ENCODE assay signal across 16 cellular contexts in genomic region chr10:86944471-86944870, GRCh38. TPM values are rescaled to one million over a fixed set of nuclear protein-coding genes. Genes with fewer than 3 reads are reported as not detected.
A peak's percentile ranks its signal among the peaks of the same experiment; 100 is the strongest.
DNase-seq lines count a peak whose midpoint lies in the region; ATAC-seq and TF ChIP-seq lines count a peak whose summit lies in the region.
"Had no signal": no experiment of that assay in that cellular context is flagged by ENCODE, and none has a peak within 500 bp of the region (broad histone marks: within the 10 kb centered on the region; RNA-seq: fewer than 3 reads in every experiment).

No MANE protein-coding gene starts in this region.

- H3K27ac Mint-ChIP-seq in endothelial cell (ENCODE audit: unreplicated experiment): no peak overlapping the region
- H3K27ac Mint-ChIP-seq: activated T-helper 2 cell treated with anti-CD3 and anti-CD28 coated beads, Interferon-gamma antibody, Interleukin-2, Interleukin-4, amounts not matched to agents 10 μg/mL and 5 μg/mL and 100 μg/mL, durations not matched to agents 14 hours and 24 hours and 36 hours; brain had no signal

- no peak overlapping the region for H3K9ac ChIP-seq in neuronal stem cell (ENCODE audit: low read depth, low read length, poor library complexity)
- H3K9ac ChIP-seq: BLaER1 treated with 17β-estradiol and CSF1 and Interleukin-3, amounts not matched to agents 10 nM and 100 nM had no signal

- H2AK5ac ChIP-seq in neuronal stem cell (ENCODE audit: low read depth, low read length): peak overlapping the region; percentile 57

- no peak overlapping the region for H3K14ac ChIP-seq in neuronal stem cell (ENCODE audit: low read length)

- no peak overlapping the region for H3K18ac ChIP-seq in neuronal stem cell (ENCODE audit: low read length)

- H2BK12ac ChIP-seq in neuronal stem cell (ENCODE audit: low read length): no peak overlapping the region

- H2BK5ac ChIP-seq in neuronal stem cell (ENCODE audit: low read length): no peak overlapping the region

- H3K4ac ChIP-seq in neuronal stem cell (ENCODE audit: low read length): no peak overlapping the region

- H3K9me3 ChIP-seq in KOPT-K1 (ENCODE audit: insufficient read depth, low read length, poor library complexity, severe bottlenecking) (no peaks in the 10 kb centered on the region), neuronal stem cell (replicated peaks in 1 of 2; ENCODE audit: control insufficient read depth in 2 of 2, insufficient read depth in 1 of 2, low read depth in 1 of 2, low read length in 2 of 2) (no peaks in the 10 kb centered on the region)

- H4K8ac ChIP-seq in neuronal stem cell (ENCODE audit: low read depth, low read length): no peak overlapping the region

- no peak for ATAC-seq in HG03280 (IDR thresholded peaks at IDR 0.05; ENCODE audit: unreplicated experiment)

- peaks cover 0 to 3% of the 10 kb centered on the region in 2 donors for H3K4me1 ChIP-seq in neuronal stem cell (ENCODE audit: control insufficient read depth in 2 of 2, insufficient read depth in 1 of 2, low read depth in 1 of 2, low read length in 2 of 2)
- H3K4me1 ChIP-seq: BLaER1 treated with 17β-estradiol and CSF1 and Interleukin-3, amounts not matched to agents 10 nM and 100 nM had no signal

- H3K4me1 Mint-ChIP-seq in endothelial cell (ENCODE audit: unreplicated experiment): peaks cover 44% of the 10 kb centered on the region

- no peak overlapping the region for H3K23ac ChIP-seq in neuronal stem cell (ENCODE audit: low read depth, low read length, poor library complexity)

- H3K27me3 Mint-ChIP-seq in endothelial cell (ENCODE audit: unreplicated experiment): peaks cover 15% of the 10 kb centered on the region
- H3K27me3 Mint-ChIP-seq: brain had no signal

- H3K36me3 ChIP-seq in KOPT-K1 (ENCODE audit: insufficient read depth, low read length) (no peaks in the 10 kb centered on the region), neuronal stem cell (replicated peaks in 1 of 2; ENCODE audit: control insufficient read depth in 2 of 2, insufficient read depth in 2 of 2, low read length in 2 of 2) (no peaks in the 10 kb centered on the region)
- H3K36me3 ChIP-seq: BLaER1 treated with 17β-estradiol and CSF1 and Interleukin-3, amounts not matched to agents 10 nM and 100 nM had no signal

- H2BK120ac ChIP-seq in neuronal stem cell (ENCODE audit: low read depth, low read length): no peak overlapping the region

- peak overlapping the region; percentile 24 for H3K27ac ChIP-seq in KOPT-K1 (ENCODE audit: low read depth, low read length, poor library complexity, severe bottlenecking)
- H3K27ac ChIP-seq in neuronal stem cell (replicated peaks; ENCODE audit: low read length): no peak overlapping the region
- H3K27ac ChIP-seq: BLaER1 treated with 17β-estradiol and CSF1 and Interleukin-3, amounts not matched to agents 10 nM and 100 nM; SK-N-MC had no signal

- no peak overlapping the region for H2BK15ac ChIP-seq in neuronal stem cell (ENCODE audit: low read length)

- H3K4me3 Mint-ChIP-seq in endothelial cell (ENCODE audit: unreplicated experiment): peak overlapping the region; percentile 73
- H3K4me3 Mint-ChIP-seq: brain had no signal

- H3K4me2 ChIP-seq in neuronal stem cell (ENCODE audit: insufficient read depth, low read length, poor library complexity, severe bottlenecking): no peak overlapping the region
- H3K4me2 ChIP-seq: BLaER1 treated with 17β-estradiol and CSF1 and Interleukin-3, amounts not matched to agents 10 nM and 100 nM had no signal

- no peaks in the 10 kb centered on the region for H3K79me1 ChIP-seq in neuronal stem cell (ENCODE audit: low read depth, low read length)

- peak overlapping the region; percentile 20 for H4K91ac ChIP-seq in neuronal stem cell (ENCODE audit: low read depth, low read length, poor library complexity)

- no peak overlapping the region for H2AFZ ChIP-seq in neuronal stem cell (ENCODE audit: low read length)

- no peaks in the 10 kb centered on the region for H3K27me3 ChIP-seq in neuronal stem cell (ENCODE audit: control insufficient read depth in 3 of 3, insufficient read depth in 3 of 3, low read depth in 1 of 3, low read length in 3 of 3)
- H3K27me3 ChIP-seq: BLaER1 treated with 17β-estradiol and CSF1 and Interleukin-3, amounts not matched to agents 10 nM and 100 nM had no signal

- no peak for TF ChIP-seq CTCF in endothelial cell (IDR thresholded peaks at IDR 0.05; ENCODE audit: unreplicated experiment)

- H3K36me3 Mint-ChIP-seq in endothelial cell (ENCODE audit: low read depth, unreplicated experiment): peaks cover 48% of the 10 kb centered on the region
- H3K36me3 Mint-ChIP-seq: brain had no signal

- no peaks in the 10 kb centered on the region for H3K9me3 Mint-ChIP-seq in endothelial cell (ENCODE audit: unreplicated experiment)
- H3K9me3 Mint-ChIP-seq: activated T-helper 2 cell treated with anti-CD3 and anti-CD28 coated beads, Interferon-gamma antibody, Interleukin-2, Interleukin-4, amounts not matched to agents 10 μg/mL and 5 μg/mL and 100 μg/mL, durations not matched to agents 14 hours and 24 hours and 36 hours had no signal

- DNase-seq in EL (peak; percentile 32), endothelial cell (ENCODE audit: low spot score) (no peak), neuronal stem cell (ENCODE audit: low spot score) (no peak), NCI-H2107 treated with DMSO at 0.1 percent for 48 hours (lab: John Stamatoyannopoulos, UW; ENCODE audit: unreplicated experiment) (no peak), T-helper 1 cell (no peak)
- DNase-seq: DMS153; hippocampal formation; NCI-H1436 treated with DMSO at 0.1 percent for 48 hours; NCI-H446 treated with DMSO at 0.1 percent for 48 hours; stimulated activated CD4-positive, alpha-beta T cell treated with anti-CD3 and anti-CD28 coated beads, Interleukin-1b, Interleukin-23, amount 100 ng/mL, for 48 hours had no signal

- no peak overlapping the region for H3K4me3 ChIP-seq in neuronal stem cell (ENCODE audit: low read length in 2 of 2)
- H3K4me3 ChIP-seq: BLaER1 treated with 17β-estradiol and CSF1 and Interleukin-3, amounts not matched to agents 10 nM and 100 nM; SK-N-MC had no signal

RNA-seq across cellular contexts. Expression of gene MMRN2, which starts 12.9 kb away (rescaled TPM):
- 563 TPM for total RNA-seq in endothelial cell (ENCODE audit: unreplicated experiment)
- 0.52 TPM for polyA plus RNA-seq in neuronal stem cell (2013, experiment 1 of 2)
- 0.40 TPM for polyA plus RNA-seq in neuronal stem cell (2013, experiment 2 of 2)
- total RNA-seq: activated T-helper 2 cell treated with anti-CD3 and anti-CD28 coated beads, Interferon-gamma antibody, Interleukin-2, Interleukin-4, amounts not matched to agents 10 μg/mL and 5 μg/mL and 100 μg/mL, durations not matched to agents 14 hours and 24 hours and 36 hours had no signal

RNA-seq across cellular contexts. Expression of gene SNCG, which starts 13.9 kb away (rescaled TPM):
- 52.9 TPM for total RNA-seq in endothelial cell (ENCODE audit: unreplicated experiment)
- polyA plus RNA-seq in neuronal stem cell (2013, experiment 1 of 2): 0.21 TPM
- polyA plus RNA-seq in neuronal stem cell (2013, experiment 2 of 2): 0.29 TPM
- total RNA-seq: activated T-helper 2 cell treated with anti-CD3 and anti-CD28 coated beads, Interferon-gamma antibody, Interleukin-2, Interleukin-4, amounts not matched to agents 10 μg/mL and 5 μg/mL and 100 μg/mL, durations not matched to agents 14 hours and 24 hours and 36 hours had no signal

RNA-seq across cellular contexts. Expression of gene ADIRF, which starts 23.8 kb away (rescaled TPM):
- total RNA-seq in endothelial cell (ENCODE audit: unreplicated experiment): not detected
- 0.18 TPM for polyA plus RNA-seq in neuronal stem cell (2013, experiment 1 of 2)
- polyA plus RNA-seq in neuronal stem cell (2013, experiment 2 of 2): 0.29 TPM
- total RNA-seq: activated T-helper 2 cell treated with anti-CD3 and anti-CD28 coated beads, Interferon-gamma antibody, Interleukin-2, Interleukin-4, amounts not matched to agents 10 μg/mL and 5 μg/mL and 100 μg/mL, durations not matched to agents 14 hours and 24 hours and 36 hours had no signal
